ENCODE assay signal across 38 cellular contexts in the genomic region with DNA sequence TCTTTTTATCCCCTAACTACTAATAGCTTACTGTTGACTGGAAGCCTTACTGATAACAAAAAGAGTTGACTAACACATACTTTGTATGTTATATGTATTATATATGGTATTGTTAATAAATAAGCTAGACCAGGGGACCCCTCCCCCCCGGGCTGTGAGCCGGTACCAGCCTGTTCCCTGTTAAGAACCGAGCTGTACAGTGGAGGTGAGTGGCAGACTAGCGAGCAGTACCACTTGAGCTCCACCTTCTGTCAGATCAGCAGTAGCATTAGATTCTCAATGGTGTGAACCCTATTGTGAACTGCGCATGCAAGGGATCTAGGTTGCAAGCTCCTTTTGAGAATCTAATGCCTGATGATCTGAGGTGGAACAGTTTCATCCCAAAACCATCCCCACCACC.
"Had no signal": no experiment of that assay in that cellular context is flagged by ENCODE, and none has a peak within 500 bp of the region (broad histone marks: within the 10 kb centered on the region; RNA-seq: fewer than 3 reads in every experiment).

No MANE protein-coding gene starts in this region.

- H3K27me3 Mint-ChIP-seq: activated CD4-positive, alpha-beta memory T cell treated with anti-CD3 and anti-CD28 coated beads, Interleukin-2, amount 10 ng/mL, durations not matched to agents 7 days and 5 days; activated CD4-positive, alpha-beta T cell treated with anti-CD3 and anti-CD28 coated beads for 36 hours; activated CD4-positive, alpha-beta T cell treated with anti-CD3 and anti-CD28 coated beads, Interleukin-2, amount 10 ng/mL, durations not matched to agents 7 days and 5 days; activated CD8-positive, alpha-beta memory T cell treated with anti-CD3 and anti-CD28 coated beads, Interleukin-2, amount 10 ng/mL, durations not matched to agents 7 days and 5 days; activated naive CD4-positive, alpha-beta T cell treated with anti-CD3 and anti-CD28 coated beads, Interleukin-2, amount 10 ng/mL, durations not matched to agents 7 days and 5 days; activated naive CD4-positive, alpha-beta T cell treated with anti-CD3 and anti-CD28 coated beads, Interleukin-2, amount 50 U/mL, for 24 hours; activated naive CD8-positive, alpha-beta T cell; activated naive CD8-positive, alpha-beta T cell treated with anti-CD3 and anti-CD28 coated beads, Interleukin-2, amount 10 ng/mL, durations not matched to agents 7 days and 5 days; activated naive CD8-positive, alpha-beta T cell treated with anti-CD3 and anti-CD28 coated beads, Interleukin-2, amount 50 U/mL, for 24 hours; activated T-cell treated with anti-CD3 and anti-CD28 coated beads, Interleukin-2, amount 50 U/mL, for 24 hours; brain; central memory CD8-positive, alpha-beta T cell had no signal

- H3K4me3 Mint-ChIP-seq: activated CD4-positive, alpha-beta memory T cell treated with anti-CD3 and anti-CD28 coated beads, Interleukin-2, amount 10 ng/mL, durations not matched to agents 7 days and 5 days; activated CD4-positive, alpha-beta T cell treated with anti-CD3 and anti-CD28 coated beads for 36 hours; activated CD4-positive, alpha-beta T cell treated with anti-CD3 and anti-CD28 coated beads, Interleukin-2, amount 10 ng/mL, durations not matched to agents 7 days and 5 days; activated CD8-positive, alpha-beta memory T cell treated with anti-CD3 and anti-CD28 coated beads, Interleukin-2, amount 10 ng/mL, durations not matched to agents 7 days and 5 days; activated CD8-positive, alpha-beta T cell treated with anti-CD3 and anti-CD28 coated beads, Interleukin-2, amount 10 ng/mL, durations not matched to agents 7 days and 5 days; activated naive CD4-positive, alpha-beta T cell treated with anti-CD3 and anti-CD28 coated beads, Interleukin-2, amount 10 ng/mL, durations not matched to agents 7 days and 5 days; activated naive CD4-positive, alpha-beta T cell treated with anti-CD3 and anti-CD28 coated beads, Interleukin-2, amount 50 U/mL, for 24 hours; activated naive CD8-positive, alpha-beta T cell; activated naive CD8-positive, alpha-beta T cell treated with anti-CD3 and anti-CD28 coated beads, Interleukin-2, amount 10 ng/mL, durations not matched to agents 7 days and 5 days; activated naive CD8-positive, alpha-beta T cell treated with anti-CD3 and anti-CD28 coated beads, Interleukin-2, amount 50 U/mL, for 24 hours; activated T-cell treated with anti-CD3 and anti-CD28 coated beads, Interleukin-2, amount 50 U/mL, for 24 hours; brain; central memory CD8-positive, alpha-beta T cell; T-helper 1 cell treated with Interleukin-12 subunit alpha and Interleukin-12 subunit beta and Interleukin-4 antibody, amounts not matched to agents 30 μg/mL and 1 μg/mL, for 36 hours; T-helper 2 cell treated with Interferon-gamma antibody and Interleukin-4, amounts not matched to agents 5 μg/mL and 100 μg/mL, for 36 hours had no signal

- H3K27ac Mint-ChIP-seq: activated CD4-positive, alpha-beta memory T cell treated with anti-CD3 and anti-CD28 coated beads, Interleukin-2, amount 10 ng/mL, durations not matched to agents 7 days and 5 days; activated CD4-positive, alpha-beta T cell treated with anti-CD3 and anti-CD28 coated beads for 36 hours; activated CD4-positive, alpha-beta T cell treated with anti-CD3 and anti-CD28 coated beads, Interleukin-2, amount 10 ng/mL, durations not matched to agents 7 days and 5 days; activated CD8-positive, alpha-beta memory T cell treated with anti-CD3 and anti-CD28 coated beads, Interleukin-2, amount 10 ng/mL, durations not matched to agents 7 days and 5 days; activated CD8-positive, alpha-beta T cell treated with anti-CD3 and anti-CD28 coated beads, Interleukin-2, amount 10 ng/mL, durations not matched to agents 7 days and 5 days; activated naive CD4-positive, alpha-beta T cell treated with anti-CD3 and anti-CD28 coated beads, Interleukin-2, amount 10 ng/mL, durations not matched to agents 7 days and 5 days; activated naive CD4-positive, alpha-beta T cell treated with anti-CD3 and anti-CD28 coated beads, Interleukin-2, amount 50 U/mL, for 24 hours; activated naive CD8-positive, alpha-beta T cell; activated naive CD8-positive, alpha-beta T cell treated with anti-CD3 and anti-CD28 coated beads, Interleukin-2, amount 10 ng/mL, durations not matched to agents 7 days and 5 days; activated naive CD8-positive, alpha-beta T cell treated with anti-CD3 and anti-CD28 coated beads, Interleukin-2, amount 50 U/mL, for 24 hours; activated T-cell treated with anti-CD3 and anti-CD28 coated beads, Interleukin-2, amount 50 U/mL, for 24 hours; activated T-helper 2 cell treated with anti-CD3 and anti-CD28 coated beads, Interferon-gamma antibody, Interleukin-2, Interleukin-4, amounts not matched to agents 10 μg/mL and 5 μg/mL and 100 μg/mL, durations not matched to agents 14 hours and 24 hours and 36 hours; brain; T-helper 1 cell treated with Interleukin-12 subunit alpha and Interleukin-12 subunit beta and Interleukin-4 antibody, amounts not matched to agents 30 μg/mL and 1 μg/mL, for 36 hours; T-helper 2 cell treated with Interferon-gamma antibody and Interleukin-4, amounts not matched to agents 5 μg/mL and 100 μg/mL, for 36 hours had no signal

- H3K27ac ChIP-seq: ascending aorta, cardiac muscle cell, VCaP had no signal

- FAIRE-seq: bronchial epithelial cell, TTC549 had no signal

- DNase-seq: activated CD4-positive, alpha-beta memory T cell treated with anti-CD3 and anti-CD28 coated beads, Interleukin-2, amount 10 ng/mL, durations not matched to agents 7 days and 5 days; activated CD4-positive, alpha-beta T cell treated with anti-CD3 and anti-CD28 coated beads for 1 hour; activated CD4-positive, alpha-beta T cell treated with anti-CD3 and anti-CD28 coated beads for 36 hours; activated CD4-positive, alpha-beta T cell treated with anti-CD3 and anti-CD28 coated beads for 48 hours; activated CD4-positive, alpha-beta T cell treated with anti-CD3 and anti-CD28 coated beads, Interleukin-2, amount 10 ng/mL, durations not matched to agents 7 days and 5 days; activated CD4-positive, alpha-beta T cell treated with anti-CD3 and anti-CD28 coated beads, Interleukin-2, amount 50 U/mL, for 48 hours; activated CD4-positive, CD25-positive, alpha-beta regulatory T cell; activated CD8-positive, alpha-beta memory T cell treated with anti-CD3 and anti-CD28 coated beads for 24 hours; activated CD8-positive, alpha-beta memory T cell treated with anti-CD3 and anti-CD28 coated beads, Interleukin-2, amount 10 ng/mL, durations not matched to agents 7 days and 5 days; activated CD8-positive, alpha-beta memory T cell treated with anti-CD3 and anti-CD28 coated beads, Interleukin-2, amount 50 U/mL, for 48 hours; activated CD8-positive, alpha-beta T cell treated with anti-CD3 and anti-CD28 coated beads, Interleukin-2, amount 10 ng/mL, durations not matched to agents 7 days and 5 days; activated effector memory CD4-positive, alpha-beta T cell treated with Interleukin-2 at 50 U/mL for 16 hours; activated gamma-delta T cell; activated naive CD4-positive, alpha-beta T cell treated with anti-CD3 and anti-CD28 coated beads, Interleukin-2, amount 10 ng/mL, durations not matched to agents 7 days and 5 days; activated naive CD4-positive, alpha-beta T cell treated with Interleukin-2 at 50 U/mL for 16 hours; activated naive CD8-positive, alpha-beta T cell treated with anti-CD3 and anti-CD28 coated beads, Interleukin-2, amount 10 ng/mL, durations not matched to agents 7 days and 5 days; activated naive CD8-positive, alpha-beta T cell treated with anti-CD3 and anti-CD28 coated beads, Interleukin-2, amount 50 U/mL, for 24 hours; activated T-cell treated with anti-CD3 and anti-CD28 coated beads, Interleukin-2, amount 50 U/mL, for 24 hours; activated T-cell treated with anti-CD3 and anti-CD28 coated beads, Interleukin-2, amount 50 U/mL, for 48 hours; amygdala; anterior cingulate cortex; caudate nucleus; cerebellar nuclear complex; T-helper 2 cell; T-helper 9 cell had no signal

- H3K36me3 ChIP-seq: ascending aorta, cardiac muscle cell had no signal

- H3K9me3 ChIP-seq: ascending aorta had no signal

- H3K36me3 Mint-ChIP-seq: activated CD8-positive, alpha-beta memory T cell treated with anti-CD3 and anti-CD28 coated beads, Interleukin-2, amount 10 ng/mL, durations not matched to agents 7 days and 5 days; activated naive CD4-positive, alpha-beta T cell treated with anti-CD3 and anti-CD28 coated beads, Interleukin-2, amount 10 ng/mL, durations not matched to agents 7 days and 5 days; activated naive CD4-positive, alpha-beta T cell treated with anti-CD3 and anti-CD28 coated beads, Interleukin-2, amount 50 U/mL, for 24 hours; activated naive CD8-positive, alpha-beta T cell; activated naive CD8-positive, alpha-beta T cell treated with anti-CD3 and anti-CD28 coated beads, Interleukin-2, amount 10 ng/mL, durations not matched to agents 7 days and 5 days; brain had no signal

- H3K27me3 ChIP-seq: ascending aorta, cardiac muscle cell had no signal

- H3K9me3 Mint-ChIP-seq: activated CD4-positive, alpha-beta T cell treated with anti-CD3 and anti-CD28 coated beads, Interleukin-2, amount 10 ng/mL, durations not matched to agents 7 days and 5 days; activated naive CD4-positive, alpha-beta T cell treated with anti-CD3 and anti-CD28 coated beads, Interleukin-2, amount 50 U/mL, for 24 hours; T-helper 1 cell treated with Interleukin-12 subunit alpha and Interleukin-12 subunit beta and Interleukin-4 antibody, amounts not matched to agents 30 μg/mL and 1 μg/mL, for 36 hours had no signal

- ATAC-seq: activated CD4-positive, alpha-beta T cell treated with anti-CD3 and anti-CD28 coated beads for 36 hours; activated CD4-positive, CD25-positive, alpha-beta regulatory T cell treated with anti-CD3 and anti-CD28 coated beads, Interleukin-2, amount 50 U/mL, for 24 hours; activated CD8-positive, alpha-beta memory T cell treated with anti-CD3 and anti-CD28 coated beads, Interleukin-2, amount 10 ng/mL, durations not matched to agents 7 days and 5 days; activated CD8-positive, alpha-beta T cell treated with anti-CD3 and anti-CD28 coated beads, Interleukin-2, amount 10 ng/mL, durations not matched to agents 7 days and 5 days; activated naive CD8-positive, alpha-beta T cell treated with anti-CD3 and anti-CD28 coated beads, Interleukin-2, amount 50 U/mL, for 24 hours had no signal

- H3K4me1 Mint-ChIP-seq: activated CD4-positive, alpha-beta memory T cell treated with anti-CD3 and anti-CD28 coated beads, Interleukin-2, amount 10 ng/mL, durations not matched to agents 7 days and 5 days; activated CD4-positive, alpha-beta T cell treated with anti-CD3 and anti-CD28 coated beads for 36 hours; activated CD4-positive, alpha-beta T cell treated with anti-CD3 and anti-CD28 coated beads, Interleukin-2, amount 10 ng/mL, durations not matched to agents 7 days and 5 days; activated CD8-positive, alpha-beta memory T cell treated with anti-CD3 and anti-CD28 coated beads, Interleukin-2, amount 10 ng/mL, durations not matched to agents 7 days and 5 days; activated naive CD4-positive, alpha-beta T cell treated with anti-CD3 and anti-CD28 coated beads, Interleukin-2, amount 10 ng/mL, durations not matched to agents 7 days and 5 days; activated naive CD4-positive, alpha-beta T cell treated with anti-CD3 and anti-CD28 coated beads, Interleukin-2, amount 50 U/mL, for 24 hours; activated naive CD8-positive, alpha-beta T cell treated with anti-CD3 and anti-CD28 coated beads, Interleukin-2, amount 10 ng/mL, durations not matched to agents 7 days and 5 days; activated naive CD8-positive, alpha-beta T cell treated with anti-CD3 and anti-CD28 coated beads, Interleukin-2, amount 50 U/mL, for 24 hours; brain; central memory CD8-positive, alpha-beta T cell had no signal

- H3K4me3 ChIP-seq: ascending aorta, cardiac muscle cell had no signal

- H3K4me1 ChIP-seq: ascending aorta had no signal
